ENCODE assay signal across 1 cellular context in the genomic region with DNA sequence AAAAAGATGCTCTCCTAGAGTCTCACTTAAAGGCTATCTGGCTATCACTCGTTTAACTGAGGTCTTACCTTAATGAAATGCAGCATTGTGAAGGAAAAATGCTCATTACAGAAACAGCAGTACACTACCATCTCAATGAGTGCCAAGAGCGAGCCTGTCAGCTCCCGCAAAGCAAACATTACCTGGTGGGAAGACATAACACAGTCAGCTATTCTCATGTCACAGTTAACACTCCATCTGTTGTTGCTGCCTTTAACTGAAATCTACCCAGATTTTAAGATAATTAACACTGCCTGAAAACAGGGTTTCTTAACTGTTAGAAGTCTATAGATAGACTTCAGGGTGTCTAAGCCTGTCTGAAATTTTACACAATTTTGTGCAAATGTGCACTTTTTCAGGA.
TF ChIP-seq lines count a peak whose summit lies in the region.

No MANE protein-coding gene starts in this region.

TF ChIP-seq in HepG2, 621 proteins besides CTCF, POLR2A, EP300 and RAD21 (continued from another document):
- TF ChIP-seq, protein P1, sequence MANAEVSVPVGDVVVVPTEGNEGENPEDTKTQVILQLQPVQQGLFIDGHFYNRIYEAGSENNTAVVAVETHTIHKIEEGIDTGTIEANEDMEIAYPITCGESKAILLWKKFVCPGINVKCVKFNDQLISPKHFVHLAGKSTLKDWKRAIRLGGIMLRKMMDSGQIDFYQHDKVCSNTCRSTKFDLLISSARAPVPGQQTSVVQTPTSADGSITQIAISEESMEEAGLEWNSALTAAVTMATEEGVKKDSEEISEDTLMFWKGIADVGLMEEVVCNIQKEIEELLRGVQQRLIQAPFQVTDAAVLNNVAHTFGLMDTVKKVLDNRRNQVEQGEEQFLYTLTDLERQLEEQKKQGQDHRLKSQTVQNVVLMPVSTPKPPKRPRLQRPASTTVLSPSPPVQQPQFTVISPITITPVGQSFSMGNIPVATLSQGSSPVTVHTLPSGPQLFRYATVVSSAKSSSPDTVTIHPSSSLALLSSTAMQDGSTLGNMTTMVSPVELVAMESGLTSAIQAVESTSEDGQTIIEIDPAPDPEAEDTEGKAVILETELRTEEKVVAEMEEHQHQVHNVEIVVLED (CRISPR knock-in tag; IDR thresholded peaks at IDR 0.05; ENCODE audit: borderline replicate concordance) = no peak
- TF ChIP-seq POLR2AphosphoS5 (IDR thresholded peaks at IDR 0.05; ENCODE audit: low read depth, low read length) (no peak), NFIC (IDR thresholded peaks at IDR 0.05; ENCODE audit: low read length) (no peak), RBAK (CRISPR knock-in tag; IDR thresholded peaks at IDR 0.05) (no peak)
- TF ChIP-seq, protein P2, sequence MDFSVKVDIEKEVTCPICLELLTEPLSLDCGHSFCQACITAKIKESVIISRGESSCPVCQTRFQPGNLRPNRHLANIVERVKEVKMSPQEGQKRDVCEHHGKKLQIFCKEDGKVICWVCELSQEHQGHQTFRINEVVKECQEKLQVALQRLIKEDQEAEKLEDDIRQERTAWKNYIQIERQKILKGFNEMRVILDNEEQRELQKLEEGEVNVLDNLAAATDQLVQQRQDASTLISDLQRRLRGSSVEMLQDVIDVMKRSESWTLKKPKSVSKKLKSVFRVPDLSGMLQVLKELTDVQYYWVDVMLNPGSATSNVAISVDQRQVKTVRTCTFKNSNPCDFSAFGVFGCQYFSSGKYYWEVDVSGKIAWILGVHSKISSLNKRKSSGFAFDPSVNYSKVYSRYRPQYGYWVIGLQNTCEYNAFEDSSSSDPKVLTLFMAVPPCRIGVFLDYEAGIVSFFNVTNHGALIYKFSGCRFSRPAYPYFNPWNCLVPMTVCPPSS (IDR thresholded peaks at IDR 0.05) = no peak
